14 cellular contexts compared by ENCODE assay signal in genomic region chr11:114173836-114174235, GRCh38.
A peak's percentile ranks its signal among the peaks of the same experiment; 100 is the strongest.
DNase-seq lines count a peak whose midpoint lies in the region; ATAC-seq and TF ChIP-seq lines count a peak whose summit lies in the region.
"Had no signal": no experiment of that assay in that cellular context is flagged by ENCODE, and none has a peak within 500 bp of the region (broad histone marks: within the 10 kb centered on the region; RNA-seq: fewer than 3 reads in every experiment).

No MANE protein-coding gene starts in this region.

- H3K27me3 ChIP-seq in body of pancreas (no peaks in the 10 kb centered on the region), testis (no peaks in the 10 kb centered on the region)

- intact Hi-C loops in body of pancreas (cut with DNase I): no loop called here
- intact Hi-C loops in testis (cut with DNase I; ENCODE audit: low total_unique reads): no loop called here
- intact Hi-C loops in activated T-helper 2 cell treated with anti-CD3 and anti-CD28 coated beads, Interferon-gamma antibody, Interleukin-2, Interleukin-4, amounts not matched to agents 10 μg/mL and 5 μg/mL and 100 μg/mL, durations not matched to agents 14 hours and 24 hours and 36 hours (cut with micrococcal nuclease): no loop called here

- WGBS in body of pancreas, 2 donors: 89 to 93% methylated on average over 5 of the region's 5 CpGs
- 83 to 89% methylated on average over 5 of the region's 5 CpGs for WGBS in testis, 2 donors

- no peak for ATAC-seq in activated CD8-positive, alpha-beta memory T cell treated with anti-CD3 and anti-CD28 coated beads, Interleukin-2, amount 10 ng/mL, durations not matched to agents 7 days and 5 days
- ATAC-seq in body of pancreas (no peak), memory B cell (ENCODE audit: low read depth) (no peak)
- ATAC-seq: SK-N-SH treated with all-trans-retinoic acid at 6 μM for 48 hours had no signal

- no peaks in the 10 kb centered on the region for H3K9me3 ChIP-seq in body of pancreas
- no peaks in the 10 kb centered on the region for H3K9me3 ChIP-seq in testis

- H3K36me3 Mint-ChIP-seq in activated CD8-positive, alpha-beta memory T cell treated with anti-CD3 and anti-CD28 coated beads, Interleukin-2, amount 10 ng/mL, durations not matched to agents 7 days and 5 days: no peaks in the 10 kb centered on the region
- no peaks in the 10 kb centered on the region for H3K36me3 Mint-ChIP-seq in memory B cell
- H3K36me3 Mint-ChIP-seq in activated T-helper 2 cell treated with anti-CD3 and anti-CD28 coated beads, Interferon-gamma antibody, Interleukin-2, Interleukin-4, amounts not matched to agents 10 μg/mL and 5 μg/mL and 100 μg/mL, durations not matched to agents 14 hours and 24 hours and 36 hours (ENCODE audit: low read depth): no peaks in the 10 kb centered on the region
- H3K36me3 Mint-ChIP-seq: naive B cell had no signal

- no peak for TF ChIP-seq CTCF in body of pancreas (IDR thresholded peaks at IDR 0.05)
- TF ChIP-seq CTCF in testis (IDR thresholded peaks at IDR 0.05): no peak

- H3K36me3 ChIP-seq in body of pancreas (replicated peaks in 1 of 2; ENCODE audit: insufficient read depth in 1 of 2, low read depth in 2 of 2) (no peaks in the 10 kb centered on the region), testis (ENCODE audit: low read depth, missing control alignments) (no peaks in the 10 kb centered on the region)

- H3K27ac Mint-ChIP-seq in activated CD8-positive, alpha-beta memory T cell treated with anti-CD3 and anti-CD28 coated beads, Interleukin-2, amount 10 ng/mL, durations not matched to agents 7 days and 5 days: peak overlapping the region; percentile 84
- H3K27ac Mint-ChIP-seq in memory B cell: peak overlapping the region; percentile 35
- H3K27ac Mint-ChIP-seq in activated T-helper 2 cell treated with anti-CD3 and anti-CD28 coated beads, Interferon-gamma antibody, Interleukin-2, Interleukin-4, amounts not matched to agents 10 μg/mL and 5 μg/mL and 100 μg/mL, durations not matched to agents 14 hours and 24 hours and 36 hours: no peak overlapping the region

- no peaks in the 10 kb centered on the region for H3K27me3 Mint-ChIP-seq in activated CD8-positive, alpha-beta memory T cell treated with anti-CD3 and anti-CD28 coated beads, Interleukin-2, amount 10 ng/mL, durations not matched to agents 7 days and 5 days
- H3K27me3 Mint-ChIP-seq in memory B cell: peaks cover 3% of the 10 kb centered on the region
- no peaks in the 10 kb centered on the region for H3K27me3 Mint-ChIP-seq in activated T-helper 2 cell treated with anti-CD3 and anti-CD28 coated beads, Interferon-gamma antibody, Interleukin-2, Interleukin-4, amounts not matched to agents 10 μg/mL and 5 μg/mL and 100 μg/mL, durations not matched to agents 14 hours and 24 hours and 36 hours (ENCODE audit: low read depth)
- H3K27me3 Mint-ChIP-seq: naive B cell had no signal

- peaks cover 100% of the 10 kb centered on the region for H3K4me1 ChIP-seq in body of pancreas
- H3K4me1 ChIP-seq in testis: peaks cover 78% of the 10 kb centered on the region

- H3K4me1 Mint-ChIP-seq in activated CD8-positive, alpha-beta memory T cell treated with anti-CD3 and anti-CD28 coated beads, Interleukin-2, amount 10 ng/mL, durations not matched to agents 7 days and 5 days: peaks cover 52% of the 10 kb centered on the region
- H3K4me1 Mint-ChIP-seq in memory B cell: peaks cover 20% of the 10 kb centered on the region
- peaks cover 60% of the 10 kb centered on the region for H3K4me1 Mint-ChIP-seq in activated T-helper 2 cell treated with anti-CD3 and anti-CD28 coated beads, Interferon-gamma antibody, Interleukin-2, Interleukin-4, amounts not matched to agents 10 μg/mL and 5 μg/mL and 100 μg/mL, durations not matched to agents 14 hours and 24 hours and 36 hours (ENCODE audit: low read depth)

- H3K9me3 Mint-ChIP-seq in activated CD8-positive, alpha-beta memory T cell treated with anti-CD3 and anti-CD28 coated beads, Interleukin-2, amount 10 ng/mL, durations not matched to agents 7 days and 5 days (ENCODE audit: low read depth): no peaks in the 10 kb centered on the region
- no peaks in the 10 kb centered on the region for H3K9me3 Mint-ChIP-seq in memory B cell
- H3K9me3 Mint-ChIP-seq in activated T-helper 2 cell treated with anti-CD3 and anti-CD28 coated beads, Interferon-gamma antibody, Interleukin-2, Interleukin-4, amounts not matched to agents 10 μg/mL and 5 μg/mL and 100 μg/mL, durations not matched to agents 14 hours and 24 hours and 36 hours: no peaks in the 10 kb centered on the region
- H3K9me3 Mint-ChIP-seq: naive B cell had no signal

- no peak for DNase-seq in activated CD8-positive, alpha-beta memory T cell treated with anti-CD3 and anti-CD28 coated beads, Interleukin-2, amount 10 ng/mL, durations not matched to agents 7 days and 5 days
- DNase-seq in activated CD8-positive, alpha-beta memory T cell treated with anti-CD3 and anti-CD28 coated beads, Interleukin-2, amount 50 U/mL, for 4 hours: no peak
- DNase-seq in body of pancreas: no peak
- DNase-seq in memory B cell (ENCODE audit: low spot score in 2 of 2): no peak
- DNase-seq in testis: no peak
- DNase-seq in activated CD4-positive, CD25-positive, alpha-beta regulatory T cell (lab: John Stamatoyannopoulos, UW): no peak
- DNase-seq in activated T-helper 2 cell treated with anti-CD3 and anti-CD28 coated beads, Interferon-gamma antibody, Interleukin-2, Interleukin-4, amounts not matched to agents 10 μg/mL and 5 μg/mL and 100 μg/mL, durations not matched to agents 14 hours and 24 hours and 36 hours (ENCODE audit: low spot score): no peak
- no peak for DNase-seq in NCI-H2171 (lab: John Stamatoyannopoulos, UW)
- DNase-seq: activated CD4-positive, CD25-positive, alpha-beta regulatory T cell treated with anti-CD3 and anti-CD28 coated beads, Interleukin-2, amount 50 U/mL, for 72 hours; DMS79; KG1; naive B cell; NCI-H2029 treated with DMSO at 0.1 percent for 48 hours had no signal

- CTCF ChIA-PET in activated CD8-positive, alpha-beta memory T cell treated with anti-CD3 and anti-CD28 coated beads, Interleukin-2, amount 10 ng/mL, durations not matched to agents 7 days and 5 days (lab: Charles Lee): interaction anchor here (2.1 to 2.3 kb wide), 2 partner anchors 10 to 87 kb away, joined by 8 to 12 read pairs; no protein-coding TSS in a partner anchor

- no peak overlapping the region for H3K4me3 ChIP-seq in body of pancreas
- no peak overlapping the region for H3K4me3 ChIP-seq in testis

- peak overlapping the region; percentile 63 to 99 (median 95) for H3K27ac ChIP-seq in body of pancreas
- H3K27ac ChIP-seq in testis: peak overlapping the region; percentile 98 to 99

- TF ChIP-seq POLR2A in body of pancreas (IDR thresholded peaks at IDR 0.05): no peak
- TF ChIP-seq POLR2A in testis (IDR thresholded peaks at IDR 0.05): no peak

- H3K4me3 Mint-ChIP-seq in activated CD8-positive, alpha-beta memory T cell treated with anti-CD3 and anti-CD28 coated beads, Interleukin-2, amount 10 ng/mL, durations not matched to agents 7 days and 5 days: no peak overlapping the region
- no peak overlapping the region for H3K4me3 Mint-ChIP-seq in memory B cell
- H3K4me3 Mint-ChIP-seq in activated T-helper 2 cell treated with anti-CD3 and anti-CD28 coated beads, Interferon-gamma antibody, Interleukin-2, Interleukin-4, amounts not matched to agents 10 μg/mL and 5 μg/mL and 100 μg/mL, durations not matched to agents 14 hours and 24 hours and 36 hours (ENCODE audit: low read depth): no peak overlapping the region
